Comparison of ENCODE assay signal across 19 cellular contexts in genomic region chr1:162093095-162093494, GRCh38. TPM values are rescaled to one million over a fixed set of nuclear protein-coding genes. Genes with fewer than 3 reads are reported as not detected.
DNase-seq lines count a peak whose midpoint lies in the region; ATAC-seq, FAIRE-seq and TF ChIP-seq lines count a peak whose summit lies in the region.
"Had no signal": no experiment of that assay in that cellular context is flagged by ENCODE, and none has a peak within 500 bp of the region (broad histone marks: within the 10 kb centered on the region; RNA-seq: fewer than 3 reads in every experiment).

No MANE protein-coding gene starts in this region.

- H3K27ac ChIP-seq in HUES6 (ENCODE audit: low read depth, low read length) = peak overlapping the region; percentile 15; the same call in 1 of the 2 replicates
- peak overlapping the region; percentile 71 for H3K27ac ChIP-seq in HepG2 (ENCODE audit: extremely low read length, insufficient read depth, low read length)
- H3K27ac ChIP-seq in left lung = no peak overlapping the region
- no peak overlapping the region for H3K27ac ChIP-seq in pancreas
- H3K27ac ChIP-seq: 22Rv1, A549, C4-2B, HL-60 had no signal

- TF ChIP-seq EP300 in HepG2 (IDR thresholded peaks at IDR 0.05; ENCODE audit: low read depth in 2 of 2, low read length in 2 of 2) (no peak), HepG2 (CRISPR knock-in tag; IDR thresholded peaks at IDR 0.05; ENCODE audit: borderline replicate concordance) (no peak)

- peaks cover 42% of the 10 kb centered on the region for H3K4me1 ChIP-seq in HUES6 (ENCODE audit: control insufficient read depth, insufficient read depth, low read length)
- H3K4me1 ChIP-seq in HepG2 (ENCODE audit: insufficient read depth, low read length) = peaks cover 69% of the 10 kb centered on the region
- no peaks in the 10 kb centered on the region for H3K4me1 ChIP-seq in left lung
- no peaks in the 10 kb centered on the region for H3K4me1 ChIP-seq in pancreas
- H3K4me1 ChIP-seq: A549 had no signal

- WGBS in HepG2 (ENCODE audit: low lambda C conversion rate) = 95% methylated on average over 1 of the region's 1 CpG
- WGBS in pancreas, 2 donors = 98 to 100% methylated on average over 1 of the region's 1 CpG

- H3K4me1 Mint-ChIP-seq in stimulated activated memory B cell treated with anti-CD40 and anti-IgM and Interleukin-4, amounts not matched to agents 10 μg/mL and 1 μg/mL and 100 μg/mL, for 72 hours = no peaks in the 10 kb centered on the region

- intact Hi-C loops in HepG2 (cut with micrococcal nuclease; ENCODE audit: unreplicated experiment) = loop anchor here (5.0 kb wide), 1 partner anchor 104 kb away; no protein-coding TSS in a partner anchor
- intact Hi-C loops in left lung (cut with DNase I) = no loop called here
- intact Hi-C loops in pancreas (cut with DNase I) = no loop called here

- TF ChIP-seq CTCF in D721Med (IDR thresholded peaks at IDR 0.05; ENCODE audit: insufficient read depth, missing control alignments) (no peak), HepG2 (CRISPR knock-in tag; IDR thresholded peaks at IDR 0.05) (no peak), left lung (IDR thresholded peaks at IDR 0.05) (no peak), pancreas (IDR thresholded peaks at IDR 0.05) (no peak)

- no peak overlapping the region for H2AFZ ChIP-seq in HepG2 (ENCODE audit: low read length)

- H3K79me2 ChIP-seq in HepG2 (ENCODE audit: insufficient read depth, low read length) = peaks cover 70% of the 10 kb centered on the region

- no peak for TF ChIP-seq POLR2A in HepG2 (IDR thresholded peaks at IDR 0.05; ENCODE audit: insufficient read depth in 1 of 2, low read depth in 2 of 2, low read length in 2 of 2)

- H3K27ac Mint-ChIP-seq in stimulated activated memory B cell treated with anti-CD40 and anti-IgM and Interleukin-4, amounts not matched to agents 10 μg/mL and 1 μg/mL and 100 μg/mL, for 72 hours = no peak overlapping the region
- H3K27ac Mint-ChIP-seq: CD4-positive, alpha-beta T cell; HFFc6 had no signal

- no peak for TF ChIP-seq RAD21 in HepG2 (CRISPR knock-in tag; IDR thresholded peaks at IDR 0.05)

- POLR2A ChIA-PET in HepG2 (lab: Yijun Ruan, JAX) = no interaction called here

- no peaks in the 10 kb centered on the region for H3K9me3 Mint-ChIP-seq in stimulated activated memory B cell treated with anti-CD40 and anti-IgM and Interleukin-4, amounts not matched to agents 10 μg/mL and 1 μg/mL and 100 μg/mL, for 72 hours
- H3K9me3 Mint-ChIP-seq: CD4-positive, alpha-beta T cell; HFFc6 had no signal

- no peak for ATAC-seq in HepG2
- no peak for ATAC-seq in stimulated activated memory B cell treated with anti-CD40 and anti-IgM and Interleukin-4, amounts not matched to agents 10 μg/mL and 1 μg/mL and 100 μg/mL, for 72 hours
- no peak for ATAC-seq in left lung
- ATAC-seq in pancreas = no peak
- ATAC-seq: A549, HCT116 had no signal

- BruUV-seq in HepG2 (replicated peaks; lab: Mats Ljungman, UMichigan) = no TSS peak

- H3K4me3 ChIP-seq in HUES6 (ENCODE audit: low read depth, low read length) (no peak overlapping the region), HepG2 (replicated peaks in 1 of 3; ENCODE audit: insufficient read depth in 1 of 3, low read depth in 2 of 3, low read length in 3 of 3) (no peak overlapping the region; a peak in 1 of 6 replicates), left lung (no peak overlapping the region), pancreas (no peak overlapping the region)
- H3K4me3 ChIP-seq: A549 had no signal

- H3K9me3 ChIP-seq in HUES6 (ENCODE audit: control insufficient read depth, insufficient read depth, low read depth, low read length) (peaks cover 4% of the 10 kb centered on the region; the same call in 1 of the 2 replicates), HepG2 (ENCODE audit: low read length) (no peaks in the 10 kb centered on the region), left lung (no peaks in the 10 kb centered on the region), pancreas (no peaks in the 10 kb centered on the region)
- H3K9me3 ChIP-seq: A549 had no signal

- H3K27me3 ChIP-seq in HUES6 (ENCODE audit: control insufficient read depth, insufficient read depth, low read length) (no peaks in the 10 kb centered on the region), HepG2 (ENCODE audit: control insufficient read depth in 1 of 2, insufficient read depth in 2 of 2, low read length in 2 of 2) (no peaks in the 10 kb centered on the region), left lung (no peaks in the 10 kb centered on the region), pancreas (no peaks in the 10 kb centered on the region)

- no peaks in the 10 kb centered on the region for H4K20me1 ChIP-seq in HepG2 (ENCODE audit: insufficient read depth, low read length)

- H3K4me3 Mint-ChIP-seq in stimulated activated memory B cell treated with anti-CD40 and anti-IgM and Interleukin-4, amounts not matched to agents 10 μg/mL and 1 μg/mL and 100 μg/mL, for 72 hours = no peak overlapping the region
- H3K4me3 Mint-ChIP-seq: CD4-positive, alpha-beta T cell; HFFc6 had no signal

- H3K9ac ChIP-seq in HUES6 (ENCODE audit: low read length) (no peak overlapping the region), HepG2 (ENCODE audit: insufficient read depth, low read depth, low read length) (no peak overlapping the region)

- DNase-seq in D721Med (ENCODE audit: insufficient read length, low spot score) = no peak
- peak; percentile 60 for DNase-seq in amniotic epithelial cell (ENCODE audit: low read depth)
- DNase-seq in HepG2 (ENCODE audit: low spot score) = no peak
- DNase-seq in COLO829 (ENCODE audit: low spot score) = no peak
- DNase-seq in left lung = no peak
- no peak for DNase-seq in pancreas
- DNase-seq: AML-193; CD4-positive, alpha-beta T cell; DMS79 treated with DMSO at 0.1 percent for 48 hours; GF-D8; HFFc6 had no signal

- FAIRE-seq in D721Med (lab: Jason Lieb, UNC) (peak; percentile 61), HepG2 (lab: Jason Lieb, UNC) (no peak), pancreas (lab: Jason Lieb, UNC) (no peak)
- FAIRE-seq: A549, H54 had no signal

- in situ Hi-C loops in HepG2 (cut with HindIII; ENCODE audit: extremely low pct_ligation_motif_present, low pct_unique_long_range_greater_than_20kb) = no loop called here

- no peak overlapping the region for H3K4me2 ChIP-seq in HepG2 (ENCODE audit: low read depth, low read length)
- H3K4me2 ChIP-seq: A549 had no signal

- CTCF ChIA-PET in HepG2 (lab: Yijun Ruan, JAX; ENCODE audit: low intra/inter-chr PET ratio, low total read pairs) = no interaction called here

- H3K36me3 ChIP-seq in HUES6 (ENCODE audit: control insufficient read depth, insufficient read depth, low read length) (no peaks in the 10 kb centered on the region), HepG2 (replicated peaks in 1 of 2; ENCODE audit: control insufficient read depth in 1 of 2, insufficient read depth in 2 of 2, low read length in 2 of 2) (no peaks in the 10 kb centered on the region), left lung (no peaks in the 10 kb centered on the region), pancreas (no peaks in the 10 kb centered on the region)

- H3K27me3 Mint-ChIP-seq in stimulated activated memory B cell treated with anti-CD40 and anti-IgM and Interleukin-4, amounts not matched to agents 10 μg/mL and 1 μg/mL and 100 μg/mL, for 72 hours = peaks cover 7% of the 10 kb centered on the region

- no peaks in the 10 kb centered on the region for H3K36me3 Mint-ChIP-seq in stimulated activated memory B cell treated with anti-CD40 and anti-IgM and Interleukin-4, amounts not matched to agents 10 μg/mL and 1 μg/mL and 100 μg/mL, for 72 hours

TF ChIP-seq in HepG2, 621 proteins besides CTCF, POLR2A, EP300 and RAD21:
- TF ChIP-seq CEBPG (CRISPR knock-in tag; IDR thresholded peaks at IDR 0.05) (0 out of 2 replicates have a peak, but pooled peaks have one; percentile 20), FOXK2 (IDR thresholded peaks at IDR 0.05) (no peak)

RNA-seq across cellular contexts. Expression of gene NOS1AP, which starts 23.6 kb away (rescaled TPM):
- total RNA-seq in HepG2 (2016; rRNA removed; fragmentation: Illumina TruSeq; extraction: Trizol) (2.5 and 3.3 TPM in 2 replicates), left lung (1 to 10 TPM; 4.2 to 6.2 TPM), pancreas (1 to 10 TPM; 1.6 to 2.8 (median 1.8) TPM)
- total RNA-seq in HepG2 (2016; cell fraction: cytosol; rRNA removed; fragmentation: Illumina TruSeq; extraction: Trizol; ENCODE audit: low read depth) = 0.44 and 0.71 TPM in 2 replicates
- 2.0 and 3.2 TPM in 2 replicates for total RNA-seq in HepG2 (2016; cell fraction: insoluble cytoplasmic fraction; rRNA removed; fragmentation: Illumina TruSeq; extraction: Trizol)
- 1.0 and 1.1 TPM in 2 replicates for total RNA-seq in HepG2 (2016; cell fraction: membrane; rRNA removed; fragmentation: Illumina TruSeq; extraction: Trizol)
- total RNA-seq in HepG2 (2016; cell fraction: nucleus; rRNA removed; fragmentation: Illumina TruSeq; extraction: Trizol) = 6.2 and 8.0 TPM in 2 replicates
- polyA plus RNA-seq in HepG2 (2011; rRNA removed) (1.9 and 2.0 TPM in 2 replicates), pancreas (under 1 TPM; 0.40 to 0.87 TPM)
- 0.64 and 0.76 TPM in 2 replicates for polyA plus RNA-seq in HepG2 (2011; cell fraction: cytosol; rRNA removed)
- polyA plus RNA-seq in HepG2 (2011; cell fraction: nucleus; rRNA removed) = 10.0 and 12.0 TPM in 2 replicates
- polyA plus RNA-seq in HepG2 (2012) = 3.3 and 4.1 TPM in 2 replicates
- 0.06 and 0.09 TPM in 2 replicates for polyA plus RNA-seq in HepG2 (2016; cell fraction: cytosol; fragmentation: Illumina TruSeq; extraction: Trizol; ENCODE audit: low read depth)
- 1.3 and 2.6 TPM in 2 replicates for polyA plus RNA-seq in HepG2 (2016; cell fraction: insoluble cytoplasmic fraction; fragmentation: Illumina TruSeq; extraction: Trizol; ENCODE audit: low read depth)
- polyA plus RNA-seq in HepG2 (2016; cell fraction: membrane; fragmentation: Illumina TruSeq; extraction: Trizol; ENCODE audit: low read depth) = 0.14 and 0.41 TPM in 2 replicates
- 5.9 and 7.5 TPM in 2 replicates for polyA plus RNA-seq in HepG2 (2016; cell fraction: nucleus; fragmentation: Illumina TruSeq; extraction: Trizol; ENCODE audit: insufficient read depth, low read depth)
- 8.3 and 12.9 TPM in 2 replicates for polyA minus RNA-seq in HepG2 (2011; rRNA and poly(A)+ RNA removed; ENCODE audit: low replicate concordance)
- polyA minus RNA-seq in HepG2 (2011; cell fraction: cytosol; rRNA and poly(A)+ RNA removed) = 3.6 and 3.8 TPM in 2 replicates
- 23.2 and 23.6 TPM in 2 replicates for polyA minus RNA-seq in HepG2 (2011; cell fraction: nucleus; rRNA and poly(A)+ RNA removed)
- total RNA-seq: CD4-positive, alpha-beta T cell had no signal

Comparison
In these comparisons a context has a peak if more than half of its experiments do, and no peak if none do; other contexts are left out.
1. H3K27ac ChIP-seq: peak in HUES6 (single experiment) and HepG2 (single experiment); none in left lung (0 of 2) and pancreas (0 of 4).